In genomic region chr15:93058904-93059427, GRCh38 we compare ENCODE assay signal across 22 cellular contexts. TPM values are rescaled to one million over a fixed set of nuclear protein-coding genes. Genes with fewer than 3 reads are reported as not detected.
A peak's percentile ranks its signal among the peaks of the same experiment; 100 is the strongest.
DNase-seq lines count a peak whose midpoint lies in the region; ATAC-seq and TF ChIP-seq lines count a peak whose summit lies in the region.
"Had no signal": no experiment of that assay in that cellular context is flagged by ENCODE, and none has a peak within 500 bp of the region (broad histone marks: within the 10 kb centered on the region; RNA-seq: fewer than 3 reads in every experiment).

No MANE protein-coding gene starts in this region.

- H3K27ac Mint-ChIP-seq in CD14-positive monocyte, result peak overlapping the region in 1 of 7 donors; percentile 8

- no peak overlapping the region for H3K4me3 Mint-ChIP-seq in CD14-positive monocyte

- H3K4me1 ChIP-seq in iPS-20b (ENCODE audit: insufficient read depth, low read length) (peaks cover 42% of the 10 kb centered on the region; the same call in 1 of the 2 replicates), sigmoid colon (peaks cover 0 to 92% (median 87%) of the 10 kb centered on the region in 4 donors)

- peaks cover 41% of the 10 kb centered on the region for H3K36me3 ChIP-seq in iPS-20b (ENCODE audit: insufficient read depth, low read depth, low read length)
- H3K36me3 ChIP-seq in sigmoid colon, result peaks cover 0 to 16% (median 8%) of the 10 kb centered on the region in 4 donors
- H3K36me3 ChIP-seq: MG63 had no signal

- TF ChIP-seq EP300 in sigmoid colon (IDR thresholded peaks at IDR 0.05), result no peak

- no peak overlapping the region for H3K4me3 ChIP-seq in iPS-20b (ENCODE audit: low read length)
- H3K4me3 ChIP-seq in sigmoid colon, result no peak overlapping the region
- H3K4me3 ChIP-seq: MG63, PC-9 had no signal

- peaks cover 9 to 23% (median 14%) of the 10 kb centered on the region in 3 donors for H3K27me3 Mint-ChIP-seq in CD14-positive monocyte (ENCODE audit: low read depth in 3 of 3)

- intact Hi-C loops in Right ventricle myocardium superior (cut with DNase I), result no loop called here
- intact Hi-C loops in Right ventricle myocardium inferior (cut with DNase I), result no loop called here
- intact Hi-C loops in sigmoid colon (cut with DNase I), result no loop called here
- intact Hi-C loops in CD14-positive monocyte (cut with micrococcal nuclease), result no loop called here

- WGBS in sigmoid colon, 2 donors, result 72 to 78% methylated on average over 18 of the region's 18 CpGs

- H3K27me3 ChIP-seq in iPS-20b (ENCODE audit: insufficient read depth, low read length) (no peaks in the 10 kb centered on the region), sigmoid colon (no peaks in the 10 kb centered on the region)
- H3K27me3 ChIP-seq: MG63 had no signal

- TF ChIP-seq CTCF in sigmoid colon (IDR thresholded peaks at IDR 0.05) (no peak), CD14-positive monocyte (IDR thresholded peaks at IDR 0.05) (no peak)

- H3K27ac ChIP-seq in iPS-20b (ENCODE audit: low read length) (no peak overlapping the region), sigmoid colon (peak overlapping the region in 3 of 4 donors; percentile 67 to 98 (median 96))
- H3K27ac ChIP-seq: 22Rv1, C4-2B, PC-9 had no signal

- ATAC-seq in Right ventricle myocardium superior (ENCODE audit: poor library complexity) (no peak), Right ventricle myocardium inferior (no peak), HG02623 (IDR thresholded peaks at IDR 0.05; ENCODE audit: unreplicated experiment) (no peak)
- ATAC-seq: SK-N-SH treated with all-trans-retinoic acid at 6 μM for 48 hours had no signal

- TF ChIP-seq POLR2A in sigmoid colon (IDR thresholded peaks at IDR 0.05), result no peak

- no peaks in the 10 kb centered on the region for H3K9me3 Mint-ChIP-seq in CD14-positive monocyte

- H3K36me3 Mint-ChIP-seq in CD14-positive monocyte, result no peaks in the 10 kb centered on the region

- peaks cover 11% of the 10 kb centered on the region for H3K4me1 Mint-ChIP-seq in CD14-positive monocyte

- DNase-seq in Right ventricle myocardium superior, result peak; percentile 23
- DNase-seq in Right ventricle myocardium inferior (ENCODE audit: missing footprints), result no peak
- DNase-seq in sigmoid colon, result no peak
- no peak for DNase-seq in CD1c-positive myeloid dendritic cell (ENCODE audit: extremely low spot score)
- DNase-seq in CD14-positive monocyte (ENCODE audit: low spot score), result no peak
- no peak for DNase-seq in NCI-H69 (lab: John Stamatoyannopoulos, UW)
- DNase-seq: ACHN, EL, GF-D8, MG63, NCI-H1417 treated with DMSO at 0.1 percent for 48 hours, NCI-H187, NCI-H510A, NCI-H748 treated with DMSO at 0.1 percent for 48 hours, PC-9, RPMI8226 had no signal

- H3K9me3 ChIP-seq in iPS-20b (ENCODE audit: insufficient read depth, low read depth, low read length) (no peaks in the 10 kb centered on the region), sigmoid colon (no peaks in the 10 kb centered on the region)
- H3K9me3 ChIP-seq: MG63 had no signal

- H3K9ac ChIP-seq in iPS-20b (ENCODE audit: low read depth, low read length), result peak overlapping the region; percentile 42; the same call in 1 of the 2 replicates

RNA-seq across cellular contexts. Expression of gene RGMA, which starts 30.0 kb away (rescaled TPM):
- 25.0 TPM for total RNA-seq in Right ventricle myocardium superior
- 35.2 TPM for total RNA-seq in Right ventricle myocardium inferior
- 10 to 100 TPM; 21.8 to 58.6 (median 32.8) TPM for total RNA-seq in sigmoid colon
- 10 to 100 TPM in 1 of 3 donors, 1 to 10 TPM in 2; 1.4 to 18.5 (median 6.0) TPM for polyA plus RNA-seq in sigmoid colon
- polyA plus RNA-seq in CD14-positive monocyte, result under 1 TPM; 0.07 to 0.08 TPM
- total RNA-seq: LHCN-M2 had no signal
